Comparison of ENCODE assay signal across 15 cellular contexts in the genomic region with DNA sequence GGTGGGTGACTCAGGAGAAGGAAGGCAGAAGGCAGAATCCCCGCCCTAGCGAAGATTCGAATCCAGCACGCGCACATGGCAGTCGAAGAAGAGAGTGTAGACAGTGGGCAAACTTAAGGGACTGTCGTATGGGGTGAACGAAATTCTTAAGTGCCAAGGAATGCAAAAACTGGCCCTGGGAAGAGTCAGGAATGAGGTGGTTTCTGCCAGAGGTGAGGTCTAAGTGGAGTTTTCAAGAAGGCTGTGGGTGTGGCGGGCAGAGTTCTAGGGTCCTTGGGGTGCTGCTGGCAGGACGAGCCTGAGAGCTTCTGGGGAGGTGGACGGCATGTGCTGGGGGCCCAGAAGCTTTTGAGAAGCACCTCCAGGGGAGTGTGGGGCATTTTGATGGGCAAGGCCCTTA.
DNase-seq lines count a peak whose midpoint lies in the region; ATAC-seq and TF ChIP-seq lines count a peak whose summit lies in the region.
"Had no signal": no experiment of that assay in that cellular context is flagged by ENCODE, and none has a peak within 500 bp of the region (broad histone marks: within the 10 kb centered on the region; RNA-seq: fewer than 3 reads in every experiment).

No MANE protein-coding gene starts in this region.

- peaks cover 2% of the 10 kb centered on the region for H3K79me1 ChIP-seq in H9 (ENCODE audit: insufficient read depth, low read depth, low read length, poor library complexity, severe bottlenecking)

- no peak overlapping the region for H3K56ac ChIP-seq in H9 (ENCODE audit: insufficient read length, low read depth, low read length)

- no peak overlapping the region for H2AK5ac ChIP-seq in H9 (ENCODE audit: insufficient read length, low read length)

- H3K23ac ChIP-seq in H9 (ENCODE audit: insufficient read length, low read depth, low read length) = no peak overlapping the region

- H3K27ac ChIP-seq in H9 (ENCODE audit: insufficient read length, low read depth, low read length) (no peak overlapping the region), right cardiac atrium (ENCODE audit: low read length) (no peak overlapping the region)

- H3K9me3 ChIP-seq in H9 (ENCODE audit: control insufficient read depth, low read depth, low read length) (no peaks in the 10 kb centered on the region), right cardiac atrium (ENCODE audit: control insufficient read depth, low read length) (no peaks in the 10 kb centered on the region)
- H3K9me3 ChIP-seq: HAP-1 had no signal

- H3K36me3 Mint-ChIP-seq in H9 (ENCODE audit: insufficient read depth in 1 of 3, low read depth in 3 of 3) (peaks cover 0 to 10% (median 10%) of the 10 kb centered on the region in 3 experiments; a peak in 4 of 7 replicates), chondrocyte (ENCODE audit: low read depth) (peaks cover 6% of the 10 kb centered on the region), mesothelial cell of epicardium (peaks cover 10% of the 10 kb centered on the region), osteocyte (ENCODE audit: unreplicated experiment) (peaks cover 10% of the 10 kb centered on the region)
- H3K36me3 Mint-ChIP-seq: CD4-positive, alpha-beta memory T cell had no signal

- no peaks in the 10 kb centered on the region for H3K23me2 ChIP-seq in H9 (ENCODE audit: insufficient read length, low read depth, low read length, poor library complexity, severe bottlenecking)

- in situ Hi-C loops in GM13976 (cut with MboI; ENCODE audit: low sequenced_read_pairs, unreplicated experiment) = no loop called here

- H3K14ac ChIP-seq in H9 (ENCODE audit: insufficient read depth, low read length) = no peak overlapping the region

- peaks cover 9% of the 10 kb centered on the region; the same call in 1 of the 2 replicates for H3K4me1 ChIP-seq in H9 (ENCODE audit: insufficient read depth, low read length)
- H3K4me1 ChIP-seq in right cardiac atrium (ENCODE audit: control insufficient read depth, insufficient read depth, low read length) = no peaks in the 10 kb centered on the region
- H3K4me1 ChIP-seq: HAP-1 had no signal

- no peak for ATAC-seq in right cardiac atrium

- no CpG with 5 or more reads among the region's 11 CpGs for WGBS in H9 (ENCODE audit: extremely low coverage, insufficient read length, low lambda C conversion rate)
- WGBS in right cardiac atrium = 98% methylated on average over 11 of the region's 11 CpGs

- no peak overlapping the region for H4K8ac ChIP-seq in H9 (replicated peaks; ENCODE audit: insufficient read length, low read depth, low read length)

- no peak overlapping the region for H3K4me3 Mint-ChIP-seq in H9
- H3K4me3 Mint-ChIP-seq in chondrocyte (ENCODE audit: unreplicated experiment) = no peak overlapping the region
- H3K4me3 Mint-ChIP-seq in mesothelial cell of epicardium = no peak overlapping the region
- H3K4me3 Mint-ChIP-seq in osteocyte (ENCODE audit: unreplicated experiment) = no peak overlapping the region
- H3K4me3 Mint-ChIP-seq: B cell; CD4-positive, alpha-beta memory T cell had no signal

- no peak overlapping the region for H2AFZ ChIP-seq in H9 (ENCODE audit: low read length)

- H3K4me3 ChIP-seq in right cardiac atrium (ENCODE audit: low read length) = no peak overlapping the region
- H3K4me3 ChIP-seq: HAP-1 had no signal

- no peak overlapping the region for H3K4ac ChIP-seq in H9 (ENCODE audit: low read depth, low read length)

- H3K27ac Mint-ChIP-seq in H9 = peak overlapping the region; percentile 2 to 37 (median 31); a peak in 2 of 7 replicates
- H3K27ac Mint-ChIP-seq in chondrocyte (ENCODE audit: unreplicated experiment) = peak overlapping the region; percentile 41
- peak overlapping the region; percentile 1 for H3K27ac Mint-ChIP-seq in mesothelial cell of epicardium
- peak overlapping the region; percentile 98 for H3K27ac Mint-ChIP-seq in osteocyte (ENCODE audit: unreplicated experiment)
- H3K27ac Mint-ChIP-seq: B cell; CD4-positive, alpha-beta memory T cell had no signal

- H2BK15ac ChIP-seq in H9 (ENCODE audit: low read depth, low read length) = no peak overlapping the region

- H3K9me3 Mint-ChIP-seq in H9 = no peaks in the 10 kb centered on the region
- no peaks in the 10 kb centered on the region for H3K9me3 Mint-ChIP-seq in chondrocyte (ENCODE audit: low read depth)
- H3K9me3 Mint-ChIP-seq in mesothelial cell of epicardium = no peaks in the 10 kb centered on the region
- no peaks in the 10 kb centered on the region for H3K9me3 Mint-ChIP-seq in osteocyte (ENCODE audit: unreplicated experiment)

- H3K4me2 ChIP-seq in H9 (ENCODE audit: insufficient read depth, insufficient read length, low read length) = no peak overlapping the region

- H3K27me3 Mint-ChIP-seq in H9 (ENCODE audit: low read depth) = no peaks in the 10 kb centered on the region
- H3K27me3 Mint-ChIP-seq in chondrocyte (ENCODE audit: low read depth) = no peaks in the 10 kb centered on the region
- H3K27me3 Mint-ChIP-seq in mesothelial cell of epicardium (ENCODE audit: low read depth) = no peaks in the 10 kb centered on the region
- H3K27me3 Mint-ChIP-seq in osteocyte (ENCODE audit: unreplicated experiment) = no peaks in the 10 kb centered on the region
- H3K27me3 Mint-ChIP-seq: B cell had no signal

- H3T11ph ChIP-seq in H9 (ENCODE audit: low read length) = no peak overlapping the region

- H3K79me2 ChIP-seq in H9 (ENCODE audit: insufficient read depth, low read length) = peaks cover 4% of the 10 kb centered on the region; the same call in 1 of the 2 replicates

- H3K4me1 Mint-ChIP-seq in H9 (peaks cover 34 to 37% of the 10 kb centered on the region in 2 experiments), chondrocyte (ENCODE audit: low read depth) (peaks cover 71% of the 10 kb centered on the region), mesothelial cell of epicardium (peaks cover 53% of the 10 kb centered on the region), osteocyte (ENCODE audit: unreplicated experiment) (peaks cover 74% of the 10 kb centered on the region)
- H3K4me1 Mint-ChIP-seq: B cell; CD4-positive, alpha-beta memory T cell had no signal

- no peak overlapping the region for H2BK20ac ChIP-seq in H9 (ENCODE audit: low read depth, low read length, poor library complexity, severe bottlenecking)

- no peak overlapping the region for H4K91ac ChIP-seq in H9 (ENCODE audit: insufficient read length, low read depth, low read length)

- no peak overlapping the region for H3K9ac ChIP-seq in H9 (ENCODE audit: extremely low read depth, insufficient read length, low read length)

- DNase-seq in H9 (no peak), chondrocyte (ENCODE audit: low spot score) (no peak), mesothelial cell of epicardium (ENCODE audit: low spot score in 2 of 2, unreplicated experiment in 2 of 2) (no peak), osteocyte (ENCODE audit: extremely low spot score, unreplicated experiment) (no peak), right cardiac atrium (no peak), T-helper 2 cell (no peak), GM13976 (ENCODE audit: low spot score) (no peak)
- DNase-seq in stimulated activated CD8-positive, alpha-beta memory T cell treated with anti-CD3 and anti-CD28 coated beads, Interleukin-4, amount 100 ng/mL, for 48 hours = no peak
- DNase-seq: C1 segment of cervical spinal cord; CD4-positive, alpha-beta memory T cell; DMS153; EL; GOT3 had no signal

- H3K27me3 ChIP-seq in H9 (ENCODE audit: insufficient read depth, low read length) = no peaks in the 10 kb centered on the region
- H3K27me3 ChIP-seq in right cardiac atrium (ENCODE audit: control insufficient read depth, insufficient read depth) = no peaks in the 10 kb centered on the region

- H4K5ac ChIP-seq in H9 (ENCODE audit: insufficient read length, low read depth, low read length) = no peak overlapping the region

- no peak overlapping the region for H2BK12ac ChIP-seq in H9 (ENCODE audit: insufficient read length, low read depth, low read length)

- intact Hi-C loops in right cardiac atrium (cut with DNase I) = no loop called here

- TF ChIP-seq CTCF in H9 (conservative IDR thresholded peaks at IDR 0.05) = no peak
- TF ChIP-seq CTCF in chondrocyte (IDR thresholded peaks at IDR 0.05) = no peak
- TF ChIP-seq CTCF in mesothelial cell of epicardium (IDR thresholded peaks at IDR 0.05; ENCODE audit: unreplicated experiment) = no peak
- no peak for TF ChIP-seq CTCF in osteocyte (IDR thresholded peaks at IDR 0.05)
- TF ChIP-seq CTCF in GM13976 (IDR thresholded peaks at IDR 0.05; ENCODE audit: borderline replicate concordance, control extremely low read depth, extremely low read depth, insufficient read depth, missing control alignments) = no peak

- H3K18ac ChIP-seq in H9 (ENCODE audit: insufficient read length, low read depth, low read length) = no peak overlapping the region

- no peak overlapping the region for H2BK5ac ChIP-seq in H9 (ENCODE audit: insufficient read length, low read length)

- no peak overlapping the region for H2BK120ac ChIP-seq in H9 (ENCODE audit: low read depth, low read length, poor library complexity, severe bottlenecking)

- no peaks in the 10 kb centered on the region for H4K20me1 ChIP-seq in H9 (ENCODE audit: control insufficient read depth, insufficient read depth, insufficient read length)

Comparison
In these comparisons a context has a peak if more than half of its experiments do, and no peak if none do; other contexts are left out.
1. H3K27ac Mint-ChIP-seq: peak in every context shown above with its lines; median percentile 98 in osteocyte; 41 in chondrocyte; 31 in H9; 1 in mesothelial cell of epicardium.